In the genomic region with DNA sequence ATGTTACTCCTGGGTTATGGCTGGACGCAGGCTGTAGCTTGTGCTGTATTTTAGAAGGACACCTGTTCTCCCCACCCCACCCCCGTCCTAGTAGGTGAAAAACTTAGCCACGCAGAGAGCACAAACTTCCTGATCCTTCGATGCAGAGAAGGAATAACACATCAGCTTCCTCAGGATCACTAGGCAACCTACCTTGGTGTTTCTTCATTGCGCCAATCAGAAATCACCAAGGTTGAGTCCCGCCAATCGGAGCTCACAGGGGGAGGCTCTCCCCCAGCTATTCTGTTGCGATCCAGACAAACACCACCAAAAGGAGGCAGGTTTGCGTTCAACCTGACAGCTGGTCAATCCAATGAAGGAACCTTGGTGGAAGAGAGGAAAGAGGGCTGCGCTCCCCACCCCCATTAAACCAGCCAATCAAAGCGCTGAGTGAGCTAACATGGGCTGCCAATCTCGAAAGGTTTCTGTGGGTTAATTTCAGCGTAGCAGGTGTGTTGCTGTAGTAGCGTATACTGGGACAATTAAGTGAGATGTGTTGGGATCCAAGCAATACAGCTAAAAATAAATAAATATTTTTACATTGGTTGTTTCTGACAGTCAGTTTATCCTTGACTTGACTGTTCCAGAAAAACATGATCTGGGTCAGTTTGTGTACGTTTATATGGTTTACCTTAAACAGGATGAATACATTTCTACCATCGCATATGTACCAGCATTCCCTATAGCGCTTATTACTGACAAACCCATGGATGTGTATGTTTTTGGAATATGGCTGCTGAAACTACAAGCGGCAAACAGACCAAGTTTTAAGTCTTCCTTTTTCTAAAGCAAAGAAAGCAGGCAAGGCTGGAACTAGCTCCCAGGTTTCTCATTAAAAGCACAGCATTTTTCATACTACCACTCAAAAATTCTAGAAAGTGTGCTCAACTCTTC, we compare ENCODE assay signal across 8 cellular contexts. TPM values are rescaled to one million over a fixed set of nuclear protein-coding genes. Genes with fewer than 3 reads are reported as not detected.
DNase-seq lines count a peak whose midpoint lies in the region; ATAC-seq and TF ChIP-seq lines count a peak whose summit lies in the region.

Gene GOLPH3L (minus strand): TSS at position 160 of the 933 bp plus-strand sequence. CDS start 2,316 bp downstream, outside the sequence.

- peaks cover 15% of the 10 kb centered on the region for H3K4me1 Mint-ChIP-seq in type B pancreatic cell (ENCODE audit: unreplicated experiment)

- H3K27ac ChIP-seq in adrenal gland = peak within 1 kb of the TSS in 2 of 5 donors; percentile 45 to 67
- H3K27ac ChIP-seq in heart left ventricle = peak within 1 kb of the TSS in 11 of 12 donors; percentile 32 to 78 (median 57)

- H3K27me3 ChIP-seq in adrenal gland (no peaks in the 10 kb centered on the region), heart left ventricle (no peaks in the 10 kb centered on the region)

- H3K36me3 Mint-ChIP-seq in type B pancreatic cell = peaks cover 15% of the 10 kb centered on the region

- H3K4me3 Mint-ChIP-seq in type B pancreatic cell = peak within 1 kb of the TSS; percentile 99

- peak; percentile 98 for DNase-seq in GM12865 (ENCODE audit: low read depth)
- peak; percentile 96 for DNase-seq in NCI-H1436 (lab: John Stamatoyannopoulos, UW)
- peak; percentile 85 for DNase-seq in T follicular helper cell (ENCODE audit: low read depth)
- DNase-seq in adrenal gland = peak; percentile 94 to 99 (median 97)
- peak; percentile 85 to 95 (median 95) for DNase-seq in heart left ventricle
- peak; percentile 99 for DNase-seq in pons (ENCODE audit: low spot score)
- peak; percentile 89 for DNase-seq in type B pancreatic cell (ENCODE audit: extremely low spot score, unreplicated experiment)

- H3K4me3 ChIP-seq in GM12865 (ENCODE audit: low read depth, low read length) (peak within 1 kb of the TSS; percentile 97), adrenal gland (peak within 1 kb of the TSS in 3 of 4 donors; percentile 25 to 86 (median 46)), heart left ventricle (peak within 1 kb of the TSS; percentile 51 to 85 (median 73))

- WGBS in adrenal gland, 4 donors = 1 to 3% (median 2%) methylated on average over 17 to 18 of the region's 18 CpGs
- WGBS in heart left ventricle, 4 donors = 2 to 4% (median 3%) methylated on average over 18 of the region's 18 CpGs

- ATAC-seq in HG02798 (IDR thresholded peaks at IDR 0.05; ENCODE audit: poor library complexity, unreplicated experiment) (peak; percentile 100), heart left ventricle (peak; percentile 100)

- intact Hi-C loops in adrenal gland (cut with DNase I) (no loop called here), heart left ventricle (cut with DNase I) (loop anchor here in 3 of 10 donors (5.0 to 10.0 kb wide), 4 partner anchors 70 to 135 kb away; partner anchors contain the start of genes ENSA (in 1 of the 3) and MCL1 (in 1 of the 3))

- peak; percentile 5 for TF ChIP-seq CTCF in GM12865 (IDR thresholded peaks at IDR 0.05; ENCODE audit: insufficient read depth, low read depth, low read length, missing control alignments)
- TF ChIP-seq CTCF in adrenal gland (IDR thresholded peaks at IDR 0.05) = peak in 1 of 6 experiments; percentile 10
- peak in 5 of 12 donors; percentile 18 to 52 (median 34) for TF ChIP-seq CTCF in heart left ventricle (IDR thresholded peaks at IDR 0.05)
- no peak for TF ChIP-seq CTCF in type B pancreatic cell (conservative IDR thresholded peaks at IDR 0.05)

- H3K27ac Mint-ChIP-seq in type B pancreatic cell = peak within 1 kb of the TSS; percentile 94

- H3K4me1 ChIP-seq in adrenal gland (replicated peaks in 1 of 2) (peaks cover 12 to 20% of the 10 kb centered on the region in 2 donors), heart left ventricle (peaks cover 0 to 24% (median 13%) of the 10 kb centered on the region in 12 donors)

- H3K9me3 Mint-ChIP-seq in type B pancreatic cell = no peaks in the 10 kb centered on the region

- H3K27me3 Mint-ChIP-seq in type B pancreatic cell = peaks cover 7% of the 10 kb centered on the region

- H3K36me3 ChIP-seq in adrenal gland (replicated peaks in 1 of 2) (peaks cover 0 to 25% of the 10 kb centered on the region in 2 donors), heart left ventricle (peaks cover 0 to 29% (median 24%) of the 10 kb centered on the region in 9 donors)

- H3K9me3 ChIP-seq in adrenal gland (replicated peaks in 1 of 3) (no peaks in the 10 kb centered on the region), heart left ventricle (no peaks in the 10 kb centered on the region)

- TF ChIP-seq POLR2A in adrenal gland (IDR thresholded peaks at IDR 0.05) (peak in 1 of 2 donors; percentile 58), heart left ventricle (IDR thresholded peaks at IDR 0.05) (peak in 1 of 2 donors; percentile 54)

RNA-seq across cellular contexts. Expression of gene GOLPH3L, which starts in this region (rescaled TPM):
- total RNA-seq in adrenal gland (10 to 100 TPM; 20.0 to 45.3 (median 28.2) TPM), heart left ventricle (10 to 100 TPM; 11.4 to 22.1 (median 14.7) TPM), type B pancreatic cell (ENCODE audit: low replicate concordance) (30.9 and 40.5 TPM in 2 replicates)
- polyA plus RNA-seq in adrenal gland (10 to 100 TPM in 1 of 3 donors, 1 to 10 TPM in 2; 6.7 to 98.3 (median 9.6) TPM), heart left ventricle (10 to 100 TPM in 1 of 2 donors, 1 to 10 TPM in 1; 5.5 to 14.4 TPM)

Comparison
In these comparisons a context has a peak if more than half of its experiments do, and no peak if none do; other contexts are left out.
1. H3K4me3 ChIP-seq: peak in every context shown above with its lines; median percentile 97 in GM12865; 73 in heart left ventricle; 46 in adrenal gland.